Comparison of ENCODE assay signal across 1 cellular context in the genomic region with DNA sequence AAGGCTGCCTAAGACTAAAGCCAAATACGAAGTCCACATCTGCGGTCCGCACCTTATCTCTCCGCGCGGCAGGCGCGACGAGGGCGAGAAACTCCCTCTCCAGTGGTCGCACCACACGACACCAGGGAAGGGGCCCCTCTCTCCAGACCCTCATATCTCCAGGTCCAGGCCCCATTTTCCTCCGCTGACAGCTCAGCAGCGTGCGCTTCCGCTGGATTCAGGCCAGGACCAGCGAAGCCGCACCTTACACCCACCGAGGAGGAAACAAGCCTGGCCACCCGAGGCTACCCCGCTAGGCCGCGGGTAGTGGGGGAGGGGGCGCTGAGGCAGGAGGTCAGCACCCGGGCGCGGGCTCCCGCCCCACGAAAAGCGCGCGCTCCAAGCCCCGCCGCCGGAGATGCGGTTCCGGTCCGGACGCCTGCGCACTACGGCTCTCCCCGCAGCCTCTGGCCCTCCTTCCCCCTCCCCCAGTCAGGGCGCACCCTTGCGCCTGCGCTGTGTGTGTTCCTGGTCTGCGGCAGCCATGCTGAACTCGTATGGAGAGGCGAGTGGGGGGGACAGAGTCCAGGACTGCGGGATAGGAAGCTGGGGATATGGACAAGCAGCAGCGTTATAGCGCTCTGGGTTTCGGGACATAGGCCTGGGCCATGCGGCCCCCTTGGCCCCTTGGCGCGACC.
TF ChIP-seq lines count a peak whose summit lies in the region.

Gene BRD2 (plus strand): TSS at position 502 of the 677 bp plus-strand sequence. CDS start 4,305 bp downstream, outside the sequence.

TF ChIP-seq in H1, 55 proteins besides CTCF, POLR2A, EP300 and RAD21:
- TF ChIP-seq RFX5 (IDR thresholded peaks at IDR 0.05; ENCODE audit: borderline replicate concordance, low read depth, low read length) = 0 out of 2 replicates have a peak, but pooled peaks have one; percentile 1
- TF ChIP-seq PHF8 (conservative IDR thresholded peaks at IDR 0.05; ENCODE audit: low read depth, low read length) = peak; percentile 73
- TF ChIP-seq POLR2AphosphoS5 (IDR thresholded peaks at IDR 0.05; ENCODE audit: low read depth, low read length) = peak; percentile 85
- no peak for TF ChIP-seq CREB1 (IDR thresholded peaks at IDR 0.05)
- peak; percentile 28 to 60; a peak in 2 of 4 replicates for TF ChIP-seq SIN3A (conservative IDR thresholded peaks at IDR 0.05 in 1 of 2, IDR thresholded peaks at IDR 0.05 in 1 of 2; ENCODE audit: low read depth in 1 of 2, low read length in 2 of 2)
- TF ChIP-seq POU5F1 (IDR thresholded peaks at IDR 0.05; ENCODE audit: low read depth, low read length) = no peak
- TF ChIP-seq NRF1 (IDR thresholded peaks at IDR 0.05; ENCODE audit: low read depth, low read length) = peak; percentile 92
- peak; percentile 55; the same call in 1 of the 2 replicates for TF ChIP-seq TBP (IDR thresholded peaks at IDR 0.05; ENCODE audit: low read depth, low read length)
- TF ChIP-seq HDAC2 (IDR thresholded peaks at IDR 0.05; ENCODE audit: borderline replicate concordance in 1 of 2, low read depth in 2 of 2, low read length in 2 of 2) = no peak
- peak; percentile 75 for TF ChIP-seq TAF1 (IDR thresholded peaks at IDR 0.05; ENCODE audit: low read depth, low read length)
- TF ChIP-seq KDM4A (IDR thresholded peaks at IDR 0.05; ENCODE audit: low read depth, low read length, severe bottlenecking) = peak; percentile 72
- TF ChIP-seq YY1 (IDR thresholded peaks at IDR 0.05; ENCODE audit: low read depth, low read length) = peak; percentile 91
- TF ChIP-seq FOSL1 (IDR thresholded peaks at IDR 0.05; ENCODE audit: insufficient read depth, low read depth, low read length) = no peak
- 0 out of 2 replicates have a peak, but pooled peaks have one; percentile 47 for TF ChIP-seq SP4 (IDR thresholded peaks at IDR 0.05; ENCODE audit: low read length)
- TF ChIP-seq ASH2L (IDR thresholded peaks at IDR 0.05; ENCODE audit: low read length) = no peak
- TF ChIP-seq RBBP5 (IDR thresholded peaks at IDR 0.05; ENCODE audit: borderline replicate concordance, low read depth, low read length) = 0 out of 2 replicates have a peak, but pooled peaks have one; percentile 58
- TF ChIP-seq SAP30 (IDR thresholded peaks at IDR 0.05; ENCODE audit: insufficient read depth, insufficient replicate concordance, low read length) = peak; percentile 82
- no peak for TF ChIP-seq NANOG (IDR thresholded peaks at IDR 0.05; ENCODE audit: insufficient read depth, low read depth, low read length, poor library complexity, severe bottlenecking)
